Comparison of ENCODE assay signal across 10 cellular contexts in genomic region chr1:206816390-206817287, GRCh38. TPM values are rescaled to one million over a fixed set of nuclear protein-coding genes. Genes with fewer than 3 reads are reported as not detected.
A peak's percentile ranks its signal among the peaks of the same experiment; 100 is the strongest.
DNase-seq lines count a peak whose midpoint lies in the region; ATAC-seq and TF ChIP-seq lines count a peak whose summit lies in the region.
"Had no signal": no experiment of that assay in that cellular context is flagged by ENCODE, and none has a peak within 500 bp of the region (broad histone marks: within the 10 kb centered on the region; RNA-seq: fewer than 3 reads in every experiment).

No MANE protein-coding gene starts in this region.

- no peaks in the 10 kb centered on the region for H3K36me3 Mint-ChIP-seq in CD8-positive, alpha-beta T cell

- peak overlapping the region; percentile 1 for H3K27ac ChIP-seq in CD8-positive, alpha-beta T cell (ENCODE audit: low read depth, low read length)
- H3K27ac ChIP-seq in effector memory CD4-positive, alpha-beta T cell (ENCODE audit: insufficient read depth, low read length, poor library complexity, severe bottlenecking), result peak overlapping the region; percentile 35

- CTCF ChIA-PET in CD8-positive, alpha-beta T cell (lab: Charles Lee), result interaction anchor here (0.9 to 3.9 kb wide), 16 partner anchors 8 to 165 kb away, joined by 3 to 17 read pairs (median 4); no protein-coding TSS in a partner anchor

- no peaks in the 10 kb centered on the region for H3K27me3 ChIP-seq in CD8-positive, alpha-beta T cell (ENCODE audit: insufficient read depth, low read length)
- H3K27me3 ChIP-seq in effector memory CD4-positive, alpha-beta T cell (replicated peaks; ENCODE audit: control insufficient read depth, insufficient read depth, low read length, poor library complexity, severe bottlenecking), result no peaks in the 10 kb centered on the region

- H3K4me3 Mint-ChIP-seq in CD8-positive, alpha-beta T cell, result peak overlapping the region; percentile 49

- H3K4me1 ChIP-seq in CD8-positive, alpha-beta T cell (ENCODE audit: insufficient read depth, low read length), result peaks cover 12% of the 10 kb centered on the region
- peaks cover 6% of the 10 kb centered on the region for H3K4me1 ChIP-seq in effector memory CD4-positive, alpha-beta T cell (ENCODE audit: control insufficient read depth, insufficient read depth, low read length, poor library complexity, severe bottlenecking)

- peak overlapping the region; percentile 86 for H3K27ac Mint-ChIP-seq in CD8-positive, alpha-beta T cell

- POLR2A ChIA-PET in CD8-positive, alpha-beta T cell (lab: Charles Lee), result interaction anchor here (0.6 to 1.5 kb wide), 9 partner anchors 12 to 1186 kb away, joined by 3 to 6 read pairs (median 3); no protein-coding TSS in a partner anchor

- no peaks in the 10 kb centered on the region for H3K9me3 ChIP-seq in CD8-positive, alpha-beta T cell (ENCODE audit: low read length)
- H3K9me3 ChIP-seq in effector memory CD4-positive, alpha-beta T cell (ENCODE audit: control insufficient read depth, low read length), result no peaks in the 10 kb centered on the region

- ATAC-seq in CD8-positive, alpha-beta T cell, result peak; percentile 83
- ATAC-seq in GM19452 (IDR thresholded peaks at IDR 0.05; ENCODE audit: unreplicated experiment) (peak; percentile 67), HG03565 (IDR thresholded peaks at IDR 0.05; ENCODE audit: unreplicated experiment) (peak; percentile 49), HG02870 (IDR thresholded peaks at IDR 0.05; ENCODE audit: unreplicated experiment) (no peak)

- no peak for TF ChIP-seq CTCF in CD8-positive, alpha-beta T cell (IDR thresholded peaks at IDR 0.05)

- peaks cover 2% of the 10 kb centered on the region for H3K9me3 Mint-ChIP-seq in CD8-positive, alpha-beta T cell

- DNase-seq in CD8-positive, alpha-beta T cell, result no peak
- peak in 1 of 3 donors; percentile 13 for DNase-seq in effector memory CD4-positive, alpha-beta T cell
- DNase-seq in nucleus accumbens (lab: John Stamatoyannopoulos, UW) (no peak), GM19240 (ENCODE audit: insufficient read length, low spot score) (no peak), NCI-H510A (lab: John Stamatoyannopoulos, UW) (no peak)
- DNase-seq: hypothalamus, NCI-H187 treated with DMSO at 0.1 percent for 48 hours had no signal

- peaks cover 19% of the 10 kb centered on the region for H3K4me1 Mint-ChIP-seq in CD8-positive, alpha-beta T cell (ENCODE audit: low read depth)

- intact Hi-C loops in CD8-positive, alpha-beta T cell (cut with DNase I, micrococcal nuclease), result loop anchor here in 1 of 2 experiments (2.0 kb wide), 1 partner anchor 76 kb away; no protein-coding TSS in a partner anchor

- H3K27me3 Mint-ChIP-seq in CD8-positive, alpha-beta T cell (ENCODE audit: low read depth), result no peaks in the 10 kb centered on the region

- no peaks in the 10 kb centered on the region for H3K36me3 ChIP-seq in CD8-positive, alpha-beta T cell (ENCODE audit: insufficient read depth, low read length)
- H3K36me3 ChIP-seq in effector memory CD4-positive, alpha-beta T cell (ENCODE audit: control insufficient read depth, insufficient read depth, low read length), result no peaks in the 10 kb centered on the region

- no peak overlapping the region for H3K4me3 ChIP-seq in CD8-positive, alpha-beta T cell (ENCODE audit: low read depth, low read length)
- H3K4me3 ChIP-seq in effector memory CD4-positive, alpha-beta T cell (ENCODE audit: insufficient read depth, low read depth, low read length, poor library complexity, severe bottlenecking), result no peak overlapping the region

RNA-seq across cellular contexts. Expression of gene IL10, which starts 44.3 kb away (rescaled TPM):
- total RNA-seq in CD8-positive, alpha-beta T cell, result 1 to 10 TPM in 1 of 2 experiments, under 1 TPM in 1; 0.78 to 1.0 TPM

RNA-seq across cellular contexts. Expression of gene IL19, which starts 46.1 kb away (rescaled TPM):
- not detected for total RNA-seq in CD8-positive, alpha-beta T cell

RNA-seq across cellular contexts. Expression of gene IL20, which starts 48.8 kb away (rescaled TPM):
- not detected for total RNA-seq in CD8-positive, alpha-beta T cell
